In genomic region chr4:153497988-153498967, GRCh38 we compare ENCODE assay signal across 9 cellular contexts. TPM values are rescaled to one million over a fixed set of nuclear protein-coding genes. Genes with fewer than 3 reads are reported as not detected.
DNase-seq lines count a peak whose midpoint lies in the region; ATAC-seq and TF ChIP-seq lines count a peak whose summit lies in the region.
"Had no signal": no experiment of that assay in that cellular context is flagged by ENCODE, and none has a peak within 500 bp of the region (broad histone marks: within the 10 kb centered on the region; RNA-seq: fewer than 3 reads in every experiment).

No MANE protein-coding gene starts in this region.

- peak overlapping the region; percentile 56 for H3K4me2 ChIP-seq in hepatocyte
- H3K4me2 ChIP-seq: A549 had no signal

- TF ChIP-seq POLR2A in prostate gland (IDR thresholded peaks at IDR 0.05), result no peak

- H3K27ac ChIP-seq in hepatocyte, result peak overlapping the region; percentile 74
- peak overlapping the region; percentile 69 to 82 for H3K27ac ChIP-seq in aorta (ENCODE audit: low read depth in 1 of 2, low read length in 2 of 2)
- peak overlapping the region in 1 of 2 donors; percentile 30 for H3K27ac ChIP-seq in prostate gland
- H3K27ac ChIP-seq: A549 had no signal

- 54% methylated on average over 9 of the region's 9 CpGs for WGBS in hepatocyte (ENCODE audit: low lambda C conversion rate, missing lambda C conversion rate)
- 5 to 7% methylated on average over 9 of the region's 9 CpGs for WGBS in aorta, 2 donors
- 38% methylated on average over 9 of the region's 9 CpGs for WGBS in prostate gland

- peak overlapping the region; percentile 99 for H3K27ac Mint-ChIP-seq in activated CD4-positive, alpha-beta T cell treated with anti-CD3 and anti-CD28 coated beads for 36 hours
- H3K27ac Mint-ChIP-seq in activated CD8-positive, alpha-beta T cell treated with anti-CD3 and anti-CD28 coated beads for 36 hours, result peak overlapping the region; percentile 97

- H3K4me1 ChIP-seq in hepatocyte (ENCODE audit: insufficient read depth), result peaks cover 22% of the 10 kb centered on the region
- peaks cover 0 to 6% of the 10 kb centered on the region in 2 donors for H3K4me1 ChIP-seq in aorta (ENCODE audit: control insufficient read depth in 1 of 2, insufficient read depth in 2 of 2, low read length in 2 of 2)
- no peaks in the 10 kb centered on the region for H3K4me1 ChIP-seq in prostate gland (replicated peaks)

- CTCF ChIA-PET in activated CD4-positive, alpha-beta T cell treated with anti-CD3 and anti-CD28 coated beads for 36 hours (lab: Charles Lee), result interaction anchor here (0.5 to 3.6 kb wide), 15 partner anchors 9 to 146 kb away, joined by 3 to 16 read pairs (median 4); partner anchors contain the start of gene TMEM131L
- CTCF ChIA-PET in activated CD8-positive, alpha-beta T cell treated with anti-CD3 and anti-CD28 coated beads for 36 hours (lab: Charles Lee), result interaction anchor here (0.8 to 2.9 kb wide), 14 partner anchors 9 to 152 kb away, joined by 3 to 16 read pairs (median 6); no protein-coding TSS in a partner anchor

- POLR2A ChIA-PET in activated CD4-positive, alpha-beta T cell treated with anti-CD3 and anti-CD28 coated beads for 36 hours (lab: Charles Lee), result interaction anchor here (0.5 to 2.8 kb wide), 8 partner anchors 10 to 32 kb away, joined by 3 to 25 read pairs (median 4); partner anchors contain the start of gene TMEM131L
- POLR2A ChIA-PET in activated CD8-positive, alpha-beta T cell treated with anti-CD3 and anti-CD28 coated beads for 36 hours (lab: Charles Lee), result interaction anchor here (0.8 to 2.8 kb wide), 12 partner anchors 9 to 153 kb away, joined by 4 to 26 read pairs (median 5); no protein-coding TSS in a partner anchor

- TF ChIP-seq CTCF in activated CD8-positive, alpha-beta T cell treated with anti-CD3 and anti-CD28 coated beads for 36 hours (IDR thresholded peaks at IDR 0.05), result no peak
- TF ChIP-seq CTCF in hepatocyte (IDR thresholded peaks at IDR 0.05; ENCODE audit: poor library complexity) (no peak), prostate gland (IDR thresholded peaks at IDR 0.05) (no peak)

- H3K27me3 Mint-ChIP-seq in activated CD4-positive, alpha-beta T cell treated with anti-CD3 and anti-CD28 coated beads for 36 hours, result no peaks in the 10 kb centered on the region
- H3K27me3 Mint-ChIP-seq in activated CD8-positive, alpha-beta T cell treated with anti-CD3 and anti-CD28 coated beads for 36 hours, result no peaks in the 10 kb centered on the region

- H4K20me1 ChIP-seq in hepatocyte (ENCODE audit: insufficient read depth, poor library complexity, severe bottlenecking), result no peaks in the 10 kb centered on the region

- no peak overlapping the region for H2AFZ ChIP-seq in hepatocyte

- no peaks in the 10 kb centered on the region for H3K9me2 ChIP-seq in hepatocyte (replicated peaks; ENCODE audit: insufficient read depth)

- ATAC-seq in activated CD4-positive, alpha-beta T cell treated with anti-CD3 and anti-CD28 coated beads for 36 hours, result peak; percentile 14
- ATAC-seq in HG02678 (IDR thresholded peaks at IDR 0.05; ENCODE audit: unreplicated experiment) (peak; percentile 76), aorta (ENCODE audit: low FRiP score) (peak; percentile 68)
- peak; percentile 21 for ATAC-seq in activated CD8-positive, alpha-beta T cell treated with anti-CD3 and anti-CD28 coated beads for 36 hours
- ATAC-seq: A549 had no signal

- H3K79me2 ChIP-seq in hepatocyte, result peaks cover 14% of the 10 kb centered on the region

- peaks cover 95% of the 10 kb centered on the region for H3K4me1 Mint-ChIP-seq in activated CD4-positive, alpha-beta T cell treated with anti-CD3 and anti-CD28 coated beads for 36 hours
- H3K4me1 Mint-ChIP-seq in activated CD8-positive, alpha-beta T cell treated with anti-CD3 and anti-CD28 coated beads for 36 hours (ENCODE audit: low read depth), result peaks cover 92% of the 10 kb centered on the region

- H3K9me3 Mint-ChIP-seq in activated CD4-positive, alpha-beta T cell treated with anti-CD3 and anti-CD28 coated beads for 36 hours (ENCODE audit: low read depth), result no peaks in the 10 kb centered on the region
- H3K9me3 Mint-ChIP-seq in activated CD8-positive, alpha-beta T cell treated with anti-CD3 and anti-CD28 coated beads for 36 hours, result no peaks in the 10 kb centered on the region

- intact Hi-C loops in activated CD4-positive, alpha-beta T cell treated with anti-CD3 and anti-CD28 coated beads for 36 hours (cut with DNase I, micrococcal nuclease), result loop anchor here (1.0 to 2.0 kb wide), 7 partner anchors 10 to 65 kb away; partner anchors contain the start of gene TMEM131L (in 1 of the 2)
- intact Hi-C loops in activated CD8-positive, alpha-beta T cell treated with anti-CD3 and anti-CD28 coated beads for 36 hours (cut with micrococcal nuclease), result loop anchor here (1.0 to 2.0 kb wide), 3 partner anchors 10 to 31 kb away; no protein-coding TSS in a partner anchor
- intact Hi-C loops in aorta (cut with DNase I), result no loop called here
- intact Hi-C loops in prostate gland (cut with DNase I), result no loop called here

- H3K9me3 ChIP-seq in hepatocyte (ENCODE audit: low read depth), result no peaks in the 10 kb centered on the region
- H3K9me3 ChIP-seq in aorta (ENCODE audit: control insufficient read depth, low read length), result no peaks in the 10 kb centered on the region
- no peaks in the 10 kb centered on the region for H3K9me3 ChIP-seq in prostate gland
- H3K9me3 ChIP-seq: A549 had no signal

- DNase-seq in activated CD4-positive, alpha-beta T cell treated with anti-CD3 and anti-CD28 coated beads for 36 hours, result no peak
- DNase-seq in activated CD4-positive, alpha-beta T cell treated with anti-CD3 and anti-CD28 coated beads, Interleukin-2, amount 50 U/mL, for 1 hour, result no peak
- DNase-seq in activated CD8-positive, alpha-beta T cell treated with anti-CD3 and anti-CD28 coated beads for 36 hours, result peak; percentile 43
- peak; percentile 36 for DNase-seq in hepatocyte (ENCODE audit: low spot score)
- peak in 1 of 2 donors; percentile 48 for DNase-seq in aorta
- no peak for DNase-seq in prostate gland (ENCODE audit: low spot score)
- DNase-seq in H4 (ENCODE audit: low spot score), result no peak

- no peaks in the 10 kb centered on the region for H3K27me3 ChIP-seq in hepatocyte
- no peaks in the 10 kb centered on the region for H3K27me3 ChIP-seq in aorta (ENCODE audit: control insufficient read depth in 1 of 2, insufficient read depth in 2 of 2, low read length in 1 of 2)
- H3K27me3 ChIP-seq in prostate gland (replicated peaks; ENCODE audit: insufficient read depth), result no peaks in the 10 kb centered on the region

- H3K36me3 Mint-ChIP-seq in activated CD4-positive, alpha-beta T cell treated with anti-CD3 and anti-CD28 coated beads for 36 hours (ENCODE audit: low read depth), result peaks cover 33% of the 10 kb centered on the region
- peaks cover 56% of the 10 kb centered on the region for H3K36me3 Mint-ChIP-seq in activated CD8-positive, alpha-beta T cell treated with anti-CD3 and anti-CD28 coated beads for 36 hours (ENCODE audit: low read depth)

- H3K36me3 ChIP-seq in hepatocyte (replicated peaks; ENCODE audit: insufficient read depth, low read depth) (no peaks in the 10 kb centered on the region), aorta (ENCODE audit: control insufficient read depth in 1 of 2, insufficient read depth in 2 of 2, low read length in 1 of 2) (no peaks in the 10 kb centered on the region), prostate gland (no peaks in the 10 kb centered on the region)

- H3K4me3 Mint-ChIP-seq in activated CD4-positive, alpha-beta T cell treated with anti-CD3 and anti-CD28 coated beads for 36 hours, result peak overlapping the region; percentile 75
- peak overlapping the region; percentile 75 for H3K4me3 Mint-ChIP-seq in activated CD8-positive, alpha-beta T cell treated with anti-CD3 and anti-CD28 coated beads for 36 hours

- H3K4me3 ChIP-seq in hepatocyte (no peak overlapping the region), aorta (ENCODE audit: low read length in 2 of 2) (no peak overlapping the region), prostate gland (no peak overlapping the region)
- H3K4me3 ChIP-seq: A549 had no signal

RNA-seq across cellular contexts. Expression of gene TMEM131L, which starts 32.1 kb away (rescaled TPM):
- total RNA-seq in activated CD4-positive, alpha-beta T cell treated with anti-CD3 and anti-CD28 coated beads for 36 hours, result 10 to 100 TPM; 45.8 to 45.9 TPM
- 10 to 100 TPM; 51.7 to 52.4 TPM for total RNA-seq in activated CD8-positive, alpha-beta T cell treated with anti-CD3 and anti-CD28 coated beads for 36 hours
- total RNA-seq in hepatocyte, result 8.1 and 10.5 TPM in 2 replicates
- 5.8 and 6.3 TPM in 2 replicates for polyA plus RNA-seq in hepatocyte
- 10 to 100 TPM; 20.1 to 22.5 TPM for total RNA-seq in aorta
- polyA plus RNA-seq in aorta, result 10 to 100 TPM in 1 of 2 donors, 1 to 10 TPM in 1; 2.0 to 14.8 TPM
- total RNA-seq in prostate gland, result 10 to 100 TPM in 1 of 2 donors, 1 to 10 TPM in 1; 9.3 to 12.5 TPM
- 13.5 and 14.2 TPM in 2 replicates for total RNA-seq in H4 (2014; rRNA removed; shearing (Covaris generic))

Comparison
In these comparisons a context has a peak if more than half of its experiments do, and no peak if none do; other contexts are left out.
1. ATAC-seq: peak in every context shown above with its lines; median percentile 76 in HG02678; 68 in aorta; 21 in activated CD8-positive, alpha-beta T cell treated with anti-CD3 and anti-CD28 coated beads for 36 hours; 14 in activated CD4-positive, alpha-beta T cell treated with anti-CD3 and anti-CD28 coated beads for 36 hours.
2. DNase-seq: peak in activated CD8-positive, alpha-beta T cell treated with anti-CD3 and anti-CD28 coated beads for 36 hours (single experiment) and hepatocyte (single experiment); none in activated CD4-positive, alpha-beta T cell treated with anti-CD3 and anti-CD28 coated beads for 36 hours (single experiment), activated CD4-positive, alpha-beta T cell treated with anti-CD3 and anti-CD28 coated beads, Interleukin-2, amount 50 U/mL, for 1 hour (single experiment), prostate gland (single experiment) and H4 (single experiment).
3. intact Hi-C loops: an anchor here in activated CD4-positive, alpha-beta T cell treated with anti-CD3 and anti-CD28 coated beads for 36 hours (1.0 to 2.0 kb wide) and activated CD8-positive, alpha-beta T cell treated with anti-CD3 and anti-CD28 coated beads for 36 hours (1.0 to 2.0 kb wide); none called in aorta and prostate gland.